Comparison of ENCODE assay signal across 1 cellular context in the genomic region with DNA sequence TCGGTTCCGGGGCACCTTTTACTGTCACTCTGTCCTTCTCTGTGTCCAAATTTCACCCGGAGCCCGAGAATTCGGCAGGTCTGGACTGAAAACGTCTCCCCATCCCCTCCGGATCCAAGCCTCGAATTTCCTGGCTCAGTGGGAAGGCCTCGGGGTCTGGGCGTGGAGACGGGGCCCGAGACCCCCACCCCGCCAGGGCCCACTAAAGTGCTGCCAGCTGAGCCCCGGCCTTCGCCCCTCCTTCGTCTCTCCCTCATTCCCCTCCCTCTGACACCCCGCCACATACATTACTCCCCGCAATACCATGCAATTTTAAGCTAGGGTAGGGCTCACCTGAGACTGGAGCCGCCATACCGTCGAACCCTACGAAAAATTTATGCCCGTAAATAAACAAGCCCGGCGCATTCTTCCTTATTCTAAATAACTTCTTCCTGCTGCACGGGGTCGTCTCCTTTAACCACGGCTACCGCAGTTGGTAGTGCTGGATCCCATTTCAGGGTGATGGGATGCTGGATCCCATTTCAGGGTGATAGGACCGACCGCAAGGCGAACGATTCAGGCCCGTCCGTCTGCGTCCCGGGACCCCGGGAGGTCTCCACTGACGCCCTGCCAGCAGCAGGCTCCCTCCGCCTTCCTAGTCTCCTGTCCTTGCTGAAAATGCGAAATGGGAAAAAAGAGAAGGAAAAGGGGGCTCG.
TF ChIP-seq lines count a peak whose summit lies in the region.

No MANE protein-coding gene starts in this region.

TF ChIP-seq in GM23338, 12 proteins besides CTCF, POLR2A, EP300 and RAD21 (continued from another document):
- TF ChIP-seq, protein P1, sequence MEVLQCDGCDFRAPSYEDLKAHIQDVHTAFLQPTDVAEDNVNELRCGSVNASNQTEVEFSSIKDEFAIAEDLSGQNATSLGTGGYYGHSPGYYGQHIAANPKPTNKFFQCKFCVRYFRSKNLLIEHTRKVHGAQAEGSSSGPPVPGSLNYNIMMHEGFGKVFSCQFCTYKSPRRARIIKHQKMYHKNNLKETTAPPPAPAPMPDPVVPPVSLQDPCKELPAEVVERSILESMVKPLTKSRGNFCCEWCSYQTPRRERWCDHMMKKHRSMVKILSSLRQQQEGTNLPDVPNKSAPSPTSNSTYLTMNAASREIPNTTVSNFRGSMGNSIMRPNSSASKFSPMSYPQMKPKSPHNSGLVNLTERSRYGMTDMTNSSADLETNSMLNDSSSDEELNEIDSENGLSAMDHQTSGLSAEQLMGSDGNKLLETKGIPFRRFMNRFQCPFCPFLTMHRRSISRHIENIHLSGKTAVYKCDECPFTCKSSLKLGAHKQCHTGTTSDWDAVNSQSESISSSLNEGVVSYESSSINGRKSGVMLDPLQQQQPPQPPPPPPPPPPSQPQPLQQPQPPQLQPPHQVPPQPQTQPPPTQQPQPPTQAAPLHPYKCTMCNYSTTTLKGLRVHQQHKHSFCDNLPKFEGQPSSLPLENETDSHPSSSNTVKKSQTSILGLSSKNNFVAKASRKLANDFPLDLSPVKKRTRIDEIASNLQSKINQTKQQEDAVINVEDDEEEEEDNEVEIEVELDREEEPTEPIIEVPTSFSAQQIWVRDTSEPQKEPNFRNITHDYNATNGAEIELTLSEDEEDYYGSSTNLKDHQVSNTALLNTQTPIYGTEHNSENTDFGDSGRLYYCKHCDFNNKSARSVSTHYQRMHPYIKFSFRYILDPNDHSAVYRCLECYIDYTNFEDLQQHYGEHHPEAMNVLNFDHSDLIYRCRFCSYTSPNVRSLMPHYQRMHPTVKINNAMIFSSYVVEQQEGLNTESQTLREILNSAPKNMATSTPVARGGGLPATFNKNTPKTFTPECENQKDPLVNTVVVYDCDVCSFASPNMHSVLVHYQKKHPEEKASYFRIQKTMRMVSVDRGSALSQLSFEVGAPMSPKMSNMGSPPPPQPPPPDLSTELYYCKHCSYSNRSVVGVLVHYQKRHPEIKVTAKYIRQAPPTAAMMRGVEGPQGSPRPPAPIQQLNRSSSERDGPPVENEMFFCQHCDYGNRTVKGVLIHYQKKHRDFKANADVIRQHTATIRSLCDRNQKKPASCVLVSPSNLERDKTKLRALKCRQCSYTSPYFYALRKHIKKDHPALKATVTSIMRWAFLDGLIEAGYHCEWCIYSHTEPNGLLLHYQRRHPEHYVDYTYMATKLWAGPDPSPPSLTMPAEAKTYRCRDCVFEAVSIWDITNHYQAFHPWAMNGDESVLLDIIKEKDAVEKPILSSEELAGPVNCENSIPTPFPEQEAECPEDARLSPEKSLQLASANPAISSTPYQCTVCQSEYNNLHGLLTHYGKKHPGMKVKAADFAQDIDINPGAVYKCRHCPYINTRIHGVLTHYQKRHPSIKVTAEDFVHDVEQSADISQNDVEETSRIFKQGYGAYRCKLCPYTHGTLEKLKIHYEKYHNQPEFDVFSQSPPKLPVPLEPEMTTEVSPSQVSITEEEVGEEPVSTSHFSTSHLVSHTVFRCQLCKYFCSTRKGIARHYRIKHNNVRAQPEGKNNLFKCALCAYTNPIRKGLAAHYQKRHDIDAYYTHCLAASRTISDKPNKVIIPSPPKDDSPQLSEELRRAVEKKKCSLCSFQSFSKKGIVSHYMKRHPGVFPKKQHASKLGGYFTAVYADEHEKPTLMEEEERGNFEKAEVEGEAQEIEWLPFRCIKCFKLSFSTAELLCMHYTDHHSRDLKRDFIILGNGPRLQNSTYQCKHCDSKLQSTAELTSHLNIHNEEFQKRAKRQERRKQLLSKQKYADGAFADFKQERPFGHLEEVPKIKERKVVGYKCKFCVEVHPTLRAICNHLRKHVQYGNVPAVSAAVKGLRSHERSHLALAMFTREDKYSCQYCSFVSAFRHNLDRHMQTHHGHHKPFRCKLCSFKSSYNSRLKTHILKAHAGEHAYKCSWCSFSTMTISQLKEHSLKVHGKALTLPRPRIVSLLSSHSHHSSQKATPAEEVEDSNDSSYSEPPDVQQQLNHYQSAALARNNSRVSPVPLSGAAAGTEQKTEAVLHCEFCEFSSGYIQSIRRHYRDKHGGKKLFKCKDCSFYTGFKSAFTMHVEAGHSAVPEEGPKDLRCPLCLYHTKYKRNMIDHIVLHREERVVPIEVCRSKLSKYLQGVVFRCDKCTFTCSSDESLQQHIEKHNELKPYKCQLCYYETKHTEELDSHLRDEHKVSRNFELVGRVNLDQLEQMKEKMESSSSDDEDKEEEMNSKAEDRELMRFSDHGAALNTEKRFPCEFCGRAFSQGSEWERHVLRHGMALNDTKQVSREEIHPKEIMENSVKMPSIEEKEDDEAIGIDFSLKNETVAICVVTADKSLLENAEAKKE (CRISPR knock-in tag; IDR thresholded peaks at IDR 0.05) = no peak
- TF ChIP-seq POLR2AphosphoS5 (IDR thresholded peaks at IDR 0.05; ENCODE audit: low read depth) = no peak
- no peak for TF ChIP-seq ZNF331 (CRISPR knock-in tag; IDR thresholded peaks at IDR 0.05; ENCODE audit: low read depth)
- no peak for TF ChIP-seq NANOG (IDR thresholded peaks at IDR 0.05; ENCODE audit: borderline replicate concordance)
- TF ChIP-seq, protein P2, sequence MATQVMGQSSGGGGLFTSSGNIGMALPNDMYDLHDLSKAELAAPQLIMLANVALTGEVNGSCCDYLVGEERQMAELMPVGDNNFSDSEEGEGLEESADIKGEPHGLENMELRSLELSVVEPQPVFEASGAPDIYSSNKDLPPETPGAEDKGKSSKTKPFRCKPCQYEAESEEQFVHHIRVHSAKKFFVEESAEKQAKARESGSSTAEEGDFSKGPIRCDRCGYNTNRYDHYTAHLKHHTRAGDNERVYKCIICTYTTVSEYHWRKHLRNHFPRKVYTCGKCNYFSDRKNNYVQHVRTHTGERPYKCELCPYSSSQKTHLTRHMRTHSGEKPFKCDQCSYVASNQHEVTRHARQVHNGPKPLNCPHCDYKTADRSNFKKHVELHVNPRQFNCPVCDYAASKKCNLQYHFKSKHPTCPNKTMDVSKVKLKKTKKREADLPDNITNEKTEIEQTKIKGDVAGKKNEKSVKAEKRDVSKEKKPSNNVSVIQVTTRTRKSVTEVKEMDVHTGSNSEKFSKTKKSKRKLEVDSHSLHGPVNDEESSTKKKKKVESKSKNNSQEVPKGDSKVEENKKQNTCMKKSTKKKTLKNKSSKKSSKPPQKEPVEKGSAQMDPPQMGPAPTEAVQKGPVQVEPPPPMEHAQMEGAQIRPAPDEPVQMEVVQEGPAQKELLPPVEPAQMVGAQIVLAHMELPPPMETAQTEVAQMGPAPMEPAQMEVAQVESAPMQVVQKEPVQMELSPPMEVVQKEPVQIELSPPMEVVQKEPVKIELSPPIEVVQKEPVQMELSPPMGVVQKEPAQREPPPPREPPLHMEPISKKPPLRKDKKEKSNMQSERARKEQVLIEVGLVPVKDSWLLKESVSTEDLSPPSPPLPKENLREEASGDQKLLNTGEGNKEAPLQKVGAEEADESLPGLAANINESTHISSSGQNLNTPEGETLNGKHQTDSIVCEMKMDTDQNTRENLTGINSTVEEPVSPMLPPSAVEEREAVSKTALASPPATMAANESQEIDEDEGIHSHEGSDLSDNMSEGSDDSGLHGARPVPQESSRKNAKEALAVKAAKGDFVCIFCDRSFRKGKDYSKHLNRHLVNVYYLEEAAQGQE (IDR thresholded peaks at IDR 0.05; ENCODE audit: unreplicated experiment) = no peak
- no peak for TF ChIP-seq ZNF114 (CRISPR knock-in tag; IDR thresholded peaks at IDR 0.05)
